Comparison of ENCODE assay signal across 24 cellular contexts in the genomic region with DNA sequence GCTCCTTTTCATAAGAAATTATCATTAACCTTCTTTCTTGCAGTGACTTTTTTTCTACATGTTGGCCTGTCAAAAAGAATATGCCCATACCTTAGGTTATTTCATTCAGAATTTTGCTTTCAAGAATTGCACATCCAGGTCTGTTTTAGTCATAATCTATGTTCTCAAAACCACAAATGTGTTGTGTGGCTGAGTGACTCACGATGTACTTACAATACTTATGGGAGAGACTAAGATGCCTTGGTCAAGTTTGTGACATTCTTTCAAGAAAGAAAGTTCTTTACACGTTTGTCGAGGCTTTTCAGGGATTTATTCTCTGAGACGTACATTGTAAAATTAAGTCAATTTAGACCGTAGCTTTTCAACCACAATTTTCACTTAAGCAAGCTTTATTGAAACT.
A peak's percentile ranks its signal among the peaks of the same experiment; 100 is the strongest.
DNase-seq lines count a peak whose midpoint lies in the region; ATAC-seq and TF ChIP-seq lines count a peak whose summit lies in the region.
"Had no signal": no experiment of that assay in that cellular context is flagged by ENCODE, and none has a peak within 500 bp of the region (broad histone marks: within the 10 kb centered on the region; RNA-seq: fewer than 3 reads in every experiment).

No MANE protein-coding gene starts in this region.

- H3K9me3 ChIP-seq in mammary epithelial cell (replicated peaks; ENCODE audit: insufficient read depth, low read length), result no peaks in the 10 kb centered on the region
- H3K9me3 ChIP-seq: BLaER1, pancreas, uterus had no signal

- no peak overlapping the region for H3K4me3 ChIP-seq in mammary epithelial cell (replicated peaks in 1 of 3; ENCODE audit: insufficient read depth in 1 of 3, low read depth in 2 of 3, low read length in 3 of 3)
- H3K4me3 ChIP-seq: BLaER1, pancreas, uterus had no signal

- no peaks in the 10 kb centered on the region for H3K27me3 Mint-ChIP-seq in activated CD4-positive, alpha-beta T cell treated with anti-CD3 and anti-CD28 coated beads, Interleukin-2, amount 10 ng/mL, durations not matched to agents 7 days and 5 days
- H3K27me3 Mint-ChIP-seq: central memory CD8-positive, alpha-beta T cell; stimulated activated naive CD8-positive, alpha-beta T cell treated with anti-CD3 and anti-CD28 coated beads, Interleukin-15, Interleukin-2, amounts not matched to agents 100 ng/mL and 50 ng/mL, for 24 hours had no signal

- no peaks in the 10 kb centered on the region for H3K36me3 Mint-ChIP-seq in activated CD4-positive, alpha-beta T cell treated with anti-CD3 and anti-CD28 coated beads, Interleukin-2, amount 10 ng/mL, durations not matched to agents 7 days and 5 days (ENCODE audit: low read depth)
- H3K36me3 Mint-ChIP-seq: activated naive CD4-positive, alpha-beta T cell treated with anti-CD3 and anti-CD28 coated beads, Interleukin-2, amount 50 U/mL, for 72 hours had no signal

- in situ Hi-C loops in mammary epithelial cell (cut with MboI; ENCODE audit: low sequenced_read_pairs in 2 of 2), result no loop called here

- BruUV-seq in mammary epithelial cell (replicated peaks; lab: Mats Ljungman, UMichigan), result no TSS peak

- CTCF ChIA-PET in mammary epithelial cell (lab: Charles Lee; ENCODE audit: low non-redundant PET), result interaction anchor here (0.7 kb wide), 1 partner anchor 186 kb away, joined by 4 read pairs; no protein-coding TSS in a partner anchor
- CTCF ChIA-PET in activated CD4-positive, alpha-beta T cell treated with anti-CD3 and anti-CD28 coated beads, Interleukin-2, amount 10 ng/mL, durations not matched to agents 7 days and 5 days (lab: Charles Lee), result no interaction called here

- no peaks in the 10 kb centered on the region for H3K4me1 Mint-ChIP-seq in activated CD4-positive, alpha-beta T cell treated with anti-CD3 and anti-CD28 coated beads, Interleukin-2, amount 10 ng/mL, durations not matched to agents 7 days and 5 days
- H3K4me1 Mint-ChIP-seq: central memory CD8-positive, alpha-beta T cell; H9 had no signal

- no peak overlapping the region for H3K9ac ChIP-seq in mammary epithelial cell (ENCODE audit: insufficient read depth, low read length)
- H3K9ac ChIP-seq: BLaER1 had no signal

- peaks cover 22% of the 10 kb centered on the region for H3K27me3 ChIP-seq in mammary epithelial cell (ENCODE audit: insufficient read depth, low read length)
- H3K27me3 ChIP-seq: BLaER1, uterus had no signal

- no peaks in the 10 kb centered on the region for H3K79me2 ChIP-seq in mammary epithelial cell (ENCODE audit: insufficient read depth, low read length)

- peak overlapping the region; percentile 25 for H3K4me2 ChIP-seq in mammary epithelial cell (ENCODE audit: insufficient read depth, low read depth, low read length)
- H3K4me2 ChIP-seq: BLaER1 had no signal

- H3K27ac Mint-ChIP-seq in activated CD4-positive, alpha-beta T cell treated with anti-CD3 and anti-CD28 coated beads, Interleukin-2, amount 10 ng/mL, durations not matched to agents 7 days and 5 days, result no peak overlapping the region
- H3K27ac Mint-ChIP-seq: activated naive CD4-positive, alpha-beta T cell treated with anti-CD3 and anti-CD28 coated beads, Interleukin-2, amount 50 U/mL, for 72 hours; H9; stimulated activated naive CD8-positive, alpha-beta T cell treated with anti-CD3 and anti-CD28 coated beads, Interleukin-15, Interleukin-2, amounts not matched to agents 100 ng/mL and 50 ng/mL, for 24 hours; T-helper 2 cell treated with Interferon-gamma antibody and Interleukin-4, amounts not matched to agents 5 μg/mL and 100 μg/mL, for 36 hours had no signal

- no peaks in the 10 kb centered on the region for H4K20me1 ChIP-seq in mammary epithelial cell (ENCODE audit: insufficient read depth, low read length)
- H4K20me1 ChIP-seq: BLaER1 had no signal

- no peak for ATAC-seq in GM21619 (IDR thresholded peaks at IDR 0.05; ENCODE audit: unreplicated experiment)
- ATAC-seq in HG02759 (IDR thresholded peaks at IDR 0.05; ENCODE audit: unreplicated experiment), result no peak
- ATAC-seq in GM18870 (IDR thresholded peaks at IDR 0.05; ENCODE audit: unreplicated experiment), result no peak
- ATAC-seq: activated naive CD4-positive, alpha-beta T cell treated with anti-CD3 and anti-CD28 coated beads, Interleukin-2, amount 50 U/mL, for 72 hours; pancreas had no signal

- no peak overlapping the region for H3K27ac ChIP-seq in mammary epithelial cell (ENCODE audit: insufficient read depth, low read depth, low read length)
- H3K27ac ChIP-seq: BLaER1, pancreas, uterus had no signal

- intact Hi-C loops in mammary epithelial cell (cut with micrococcal nuclease), result no loop called here

- 9% methylated on average over 5 of the region's 5 CpGs for WGBS in mammary epithelial cell (ENCODE audit: low coverage, missing lambda C conversion rate)

- dilution Hi-C loops in mammary epithelial cell (cut with HindIII; ENCODE audit: low sequenced_read_pairs), result no loop called here

- H3K9me3 Mint-ChIP-seq in activated CD4-positive, alpha-beta T cell treated with anti-CD3 and anti-CD28 coated beads, Interleukin-2, amount 10 ng/mL, durations not matched to agents 7 days and 5 days, result peaks cover 2% of the 10 kb centered on the region
- H3K9me3 Mint-ChIP-seq: H9 had no signal

- no peak overlapping the region for H3K4me3 Mint-ChIP-seq in activated CD4-positive, alpha-beta T cell treated with anti-CD3 and anti-CD28 coated beads, Interleukin-2, amount 10 ng/mL, durations not matched to agents 7 days and 5 days
- H3K4me3 Mint-ChIP-seq: central memory CD8-positive, alpha-beta T cell; H9; stimulated activated naive CD8-positive, alpha-beta T cell treated with anti-CD3 and anti-CD28 coated beads, Interleukin-15, Interleukin-2, amounts not matched to agents 100 ng/mL and 50 ng/mL, for 24 hours; T-helper 2 cell treated with Interferon-gamma antibody and Interleukin-4, amounts not matched to agents 5 μg/mL and 100 μg/mL, for 36 hours had no signal

- DNase-seq in GM04504 (ENCODE audit: low read depth) (peak; percentile 10), M059J (ENCODE audit: low read depth) (peak; percentile 79), mammary epithelial cell (peak; percentile 87), myocyte (ENCODE audit: low read depth) (peak; percentile 20)
- DNase-seq in activated CD4-positive, alpha-beta T cell treated with anti-CD3 and anti-CD28 coated beads, Interleukin-2, amount 10 ng/mL, durations not matched to agents 7 days and 5 days, result no peak
- DNase-seq: activated CD4-positive, alpha-beta T cell treated with anti-CD3 and anti-CD28 coated beads for 4 hours; DMS53; H9; head of caudate nucleus; Kasumi-1; kidney glomerular epithelial cell; NCI-H1694 treated with DMSO at 0.1 percent for 48 hours; NCI-H526; pancreas; Right ventricle myocardium superior; uterus had no signal

- no peaks in the 10 kb centered on the region for H3K36me3 ChIP-seq in mammary epithelial cell (ENCODE audit: insufficient read depth, low read length)
- H3K36me3 ChIP-seq: BLaER1, pancreas, uterus had no signal

- POLR2A ChIA-PET in activated CD4-positive, alpha-beta T cell treated with anti-CD3 and anti-CD28 coated beads, Interleukin-2, amount 10 ng/mL, durations not matched to agents 7 days and 5 days (lab: Charles Lee), result no interaction called here

- H2AFZ ChIP-seq in mammary epithelial cell (ENCODE audit: low read depth, low read length), result no peak overlapping the region

- peaks cover 12% of the 10 kb centered on the region for H3K4me1 ChIP-seq in mammary epithelial cell (ENCODE audit: insufficient read depth, low read length)
- H3K4me1 ChIP-seq: BLaER1, pancreas, uterus had no signal

- no peak for TF ChIP-seq CTCF in mammary epithelial cell (conservative IDR thresholded peaks at IDR 0.05 in 1 of 2, IDR thresholded peaks at IDR 0.05 in 1 of 2; ENCODE audit: extremely low read depth in 1 of 2, insufficient read depth in 1 of 2, low read depth in 1 of 2, low read length in 2 of 2)
